18 cellular contexts compared by ENCODE assay signal in genomic region chr12:14214495-14214894, GRCh38.
DNase-seq lines count a peak whose midpoint lies in the region; ATAC-seq and TF ChIP-seq lines count a peak whose summit lies in the region.
"Had no signal": no experiment of that assay in that cellular context is flagged by ENCODE, and none has a peak within 500 bp of the region (broad histone marks: within the 10 kb centered on the region; RNA-seq: fewer than 3 reads in every experiment).

No MANE protein-coding gene starts in this region.

- peak overlapping the region in 1 of 2 donors; percentile 8 for H3K9ac ChIP-seq in colonic mucosa (ENCODE audit: low read depth in 2 of 2, low read length in 2 of 2)
- H3K9ac ChIP-seq: BLaER1 treated with 17β-estradiol and CSF1 and Interleukin-3, amounts not matched to agents 10 nM and 100 nM; GM23248; KMS-11 had no signal

- TF ChIP-seq CTCF in colonic mucosa (IDR thresholded peaks at IDR 0.05) (no peak), transverse colon (IDR thresholded peaks at IDR 0.05) (no peak)

- no peaks in the 10 kb centered on the region for H3K27me3 ChIP-seq in right cardiac atrium (ENCODE audit: control insufficient read depth, insufficient read depth)
- no peaks in the 10 kb centered on the region for H3K27me3 ChIP-seq in colonic mucosa
- no peaks in the 10 kb centered on the region for H3K27me3 ChIP-seq in transverse colon
- H3K27me3 ChIP-seq: BLaER1 treated with 17β-estradiol and CSF1 and Interleukin-3, amounts not matched to agents 10 nM and 100 nM had no signal

- H3K27ac Mint-ChIP-seq in activated T-helper 2 cell treated with anti-CD3 and anti-CD28 coated beads, Interferon-gamma antibody, Interleukin-2, Interleukin-4, amounts not matched to agents 10 μg/mL and 5 μg/mL and 100 μg/mL, durations not matched to agents 14 hours and 24 hours and 36 hours = no peak overlapping the region

- H3K4me1 ChIP-seq in right cardiac atrium (ENCODE audit: control insufficient read depth, insufficient read depth, low read length) (peaks cover 3% of the 10 kb centered on the region), colonic mucosa (peaks cover under 1% of the 10 kb centered on the region), transverse colon (peaks cover 11 to 66% (median 50%) of the 10 kb centered on the region in 4 donors)
- H3K4me1 ChIP-seq: A549 had no signal

- peaks cover 8% of the 10 kb centered on the region for H3K4me1 Mint-ChIP-seq in activated T-helper 2 cell treated with anti-CD3 and anti-CD28 coated beads, Interferon-gamma antibody, Interleukin-2, Interleukin-4, amounts not matched to agents 10 μg/mL and 5 μg/mL and 100 μg/mL, durations not matched to agents 14 hours and 24 hours and 36 hours (ENCODE audit: low read depth)

- WGBS in right cardiac atrium = 92% methylated on average over 1 of the region's 1 CpG
- WGBS in transverse colon (ENCODE audit: low coverage in 1 of 2), 2 donors = 92 to 100% methylated on average over 1 of the region's 1 CpG

- H3K4me3 ChIP-seq in right cardiac atrium (ENCODE audit: low read length) (no peak overlapping the region), colonic mucosa (no peak overlapping the region), transverse colon (no peak overlapping the region)
- H3K4me3 ChIP-seq: A549; BLaER1 treated with 17β-estradiol and CSF1 and Interleukin-3, amounts not matched to agents 10 nM and 100 nM; GM12878; GM23248 had no signal

- in situ Hi-C loops in transverse colon (cut with MboI; ENCODE audit: low pct_ligation_motif_present in 1 of 4, low pct_unique_long_range_greater_than_20kb in 1 of 4, low sequenced_read_pairs in 3 of 4) = no loop called here

- no peak overlapping the region for H3K27ac ChIP-seq in right cardiac atrium (ENCODE audit: low read length)
- H3K27ac ChIP-seq in colonic mucosa = peak overlapping the region; percentile 82
- H3K27ac ChIP-seq in transverse colon = peak overlapping the region in 3 of 4 donors; percentile 77 to 81 (median 80)
- H3K27ac ChIP-seq: A549; BLaER1 treated with 17β-estradiol and CSF1 and Interleukin-3, amounts not matched to agents 10 nM and 100 nM; GM23248; KMS-11 had no signal

- H3K4me3 Mint-ChIP-seq in activated T-helper 2 cell treated with anti-CD3 and anti-CD28 coated beads, Interferon-gamma antibody, Interleukin-2, Interleukin-4, amounts not matched to agents 10 μg/mL and 5 μg/mL and 100 μg/mL, durations not matched to agents 14 hours and 24 hours and 36 hours (ENCODE audit: low read depth) = no peak overlapping the region

- intact Hi-C loops in Right ventricle myocardium superior (cut with DNase I) (no loop called here), right cardiac atrium (cut with DNase I) (no loop called here), colonic mucosa (cut with DNase I) (no loop called here), transverse colon (cut with DNase I; ENCODE audit: low total_unique reads) (no loop called here)
- intact Hi-C loops in activated T-helper 2 cell treated with anti-CD3 and anti-CD28 coated beads, Interferon-gamma antibody, Interleukin-2, Interleukin-4, amounts not matched to agents 10 μg/mL and 5 μg/mL and 100 μg/mL, durations not matched to agents 14 hours and 24 hours and 36 hours (cut with micrococcal nuclease) = no loop called here

- no peak for TF ChIP-seq POLR2A in transverse colon (IDR thresholded peaks at IDR 0.05)

- H3K9me3 ChIP-seq in right cardiac atrium (ENCODE audit: control insufficient read depth, low read length) (no peaks in the 10 kb centered on the region), colonic mucosa (no peaks in the 10 kb centered on the region), transverse colon (no peaks in the 10 kb centered on the region)
- H3K9me3 ChIP-seq: A549 had no signal

- ATAC-seq in Right ventricle myocardium superior (ENCODE audit: poor library complexity) = peak; percentile 74
- no peak for ATAC-seq in right cardiac atrium
- ATAC-seq in GM18502 (IDR thresholded peaks at IDR 0.05; ENCODE audit: poor library complexity, unreplicated experiment) = no peak
- ATAC-seq: A549, GM12878 had no signal

- no peak for TF ChIP-seq EP300 in transverse colon (IDR thresholded peaks at IDR 0.05; ENCODE audit: low read depth)

- H3K36me3 ChIP-seq in colonic mucosa (no peaks in the 10 kb centered on the region), transverse colon (no peaks in the 10 kb centered on the region)
- H3K36me3 ChIP-seq: BLaER1 treated with 17β-estradiol and CSF1 and Interleukin-3, amounts not matched to agents 10 nM and 100 nM had no signal

- no peaks in the 10 kb centered on the region for H3K36me3 Mint-ChIP-seq in activated T-helper 2 cell treated with anti-CD3 and anti-CD28 coated beads, Interferon-gamma antibody, Interleukin-2, Interleukin-4, amounts not matched to agents 10 μg/mL and 5 μg/mL and 100 μg/mL, durations not matched to agents 14 hours and 24 hours and 36 hours (ENCODE audit: low read depth)

- H3K9me3 Mint-ChIP-seq in activated T-helper 2 cell treated with anti-CD3 and anti-CD28 coated beads, Interferon-gamma antibody, Interleukin-2, Interleukin-4, amounts not matched to agents 10 μg/mL and 5 μg/mL and 100 μg/mL, durations not matched to agents 14 hours and 24 hours and 36 hours = no peaks in the 10 kb centered on the region

- DNase-seq in Right ventricle myocardium superior = no peak
- no peak for DNase-seq in right cardiac atrium
- no peak for DNase-seq in colonic mucosa
- peak; percentile 57 for DNase-seq in myocyte (ENCODE audit: low read depth)
- no peak for DNase-seq in transverse colon
- DNase-seq in stimulated activated CD4-positive, alpha-beta T cell treated with anti-CD3 and anti-CD28 coated beads, Interleukin-4, amount 100 ng/mL, for 24 hours = no peak
- DNase-seq in activated T-helper 2 cell treated with anti-CD3 and anti-CD28 coated beads, Interferon-gamma antibody, Interleukin-2, Interleukin-4, amounts not matched to agents 10 μg/mL and 5 μg/mL and 100 μg/mL, durations not matched to agents 14 hours and 24 hours and 36 hours (ENCODE audit: low spot score) = no peak
- DNase-seq: DND-41, GM23248, NCI-H1048, NCI-H146, NCI-H510A treated with DMSO at 0.1 percent for 48 hours, NCI-H82 had no signal

- peaks cover 4% of the 10 kb centered on the region for H3K27me3 Mint-ChIP-seq in activated T-helper 2 cell treated with anti-CD3 and anti-CD28 coated beads, Interferon-gamma antibody, Interleukin-2, Interleukin-4, amounts not matched to agents 10 μg/mL and 5 μg/mL and 100 μg/mL, durations not matched to agents 14 hours and 24 hours and 36 hours (ENCODE audit: low read depth)
